Comparison of ENCODE assay signal across 8 cellular contexts in genomic region chr17:27872776-27873175, GRCh38.
"Had no signal": no experiment of that assay in that cellular context is flagged by ENCODE, and none has a peak within 500 bp of the region (broad histone marks: within the 10 kb centered on the region; RNA-seq: fewer than 3 reads in every experiment).

No MANE protein-coding gene starts in this region.

- H3K9me3 ChIP-seq: HAP-1 had no signal

- H3K9ac ChIP-seq: GM23248 had no signal

- H3K4me1 ChIP-seq: HAP-1 had no signal

- DNase-seq: GM23248, GOT3, H7, H9, HCEC 1CT, HFFc6 had no signal

- H3K27ac ChIP-seq: GM23248 had no signal

- H3K4me2 ChIP-seq: GM23338 had no signal

- H3K4me3 ChIP-seq: GM23248, GM23338, HAP-1 had no signal

- H2AFZ ChIP-seq: GM23248, GM23338 had no signal

- H3K36me3 ChIP-seq: HAP-1 had no signal
